ENCODE assay signal across 10 cellular contexts in the genomic region with DNA sequence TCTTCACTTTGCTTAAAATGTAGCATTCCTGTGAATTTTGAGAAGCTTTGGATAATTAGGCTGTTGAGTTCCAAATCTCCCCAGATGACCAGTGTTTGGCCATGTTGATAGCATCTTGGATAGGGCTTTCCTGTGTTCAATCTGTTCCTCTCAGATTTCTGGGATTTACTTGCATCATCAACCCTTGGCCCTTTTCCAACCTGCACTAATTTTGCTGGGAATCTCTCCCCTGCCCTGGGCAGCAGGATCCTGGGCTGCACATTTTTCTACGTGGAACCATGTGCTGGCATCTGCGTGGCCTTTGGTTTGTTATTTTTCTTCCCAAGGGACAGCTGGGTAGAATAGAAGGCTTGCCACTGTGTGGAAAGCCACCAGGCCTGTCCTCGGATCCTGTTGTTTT.
"Had no signal": no experiment of that assay in that cellular context is flagged by ENCODE, and none has a peak within 500 bp of the region (broad histone marks: within the 10 kb centered on the region; RNA-seq: fewer than 3 reads in every experiment).

No MANE protein-coding gene starts in this region.

- H3K36me3 ChIP-seq: ovary, tibial artery had no signal

- ATAC-seq: stimulated activated naive B cell treated with anti-CD40 and anti-IgM and Interleukin-4, amounts not matched to agents 10 μg/mL and 1 μg/mL and 100 μg/mL, for 72 hours; WTC11 had no signal

- H3K4me3 ChIP-seq: ovary, tibial artery had no signal

- H3K27me3 ChIP-seq: ovary, tibial artery had no signal

- H3K9me3 ChIP-seq: ovary, tibial artery had no signal

- DNase-seq: activated CD4-positive, alpha-beta memory T cell treated with anti-CD3 and anti-CD28 coated beads, Interleukin-2, amount 10 ng/mL, durations not matched to agents 7 days and 5 days; activated CD4-positive, alpha-beta T cell treated with anti-CD3 and anti-CD28 coated beads for 4 hours; activated naive CD4-positive, alpha-beta T cell treated with anti-CD3 and anti-CD28 coated beads, Interleukin-2, amount 10 ng/mL, durations not matched to agents 7 days and 5 days; activated T-cell treated with anti-CD3 and anti-CD28 coated beads, Interleukin-2, amount 50 U/mL, for 24 hours; mammary epithelial cell; ovary; stimulated activated CD4-positive, alpha-beta T cell treated with anti-CD3 and anti-CD28 coated beads, Interleukin-2, amount 100 ng/mL, for 48 hours; stimulated activated naive B cell treated with anti-CD40 and anti-IgM and Interleukin-4, amounts not matched to agents 10 μg/mL and 1 μg/mL and 100 μg/mL, for 72 hours; tibial artery had no signal

- H3K27ac ChIP-seq: ovary, tibial artery had no signal
